In the genomic region with DNA sequence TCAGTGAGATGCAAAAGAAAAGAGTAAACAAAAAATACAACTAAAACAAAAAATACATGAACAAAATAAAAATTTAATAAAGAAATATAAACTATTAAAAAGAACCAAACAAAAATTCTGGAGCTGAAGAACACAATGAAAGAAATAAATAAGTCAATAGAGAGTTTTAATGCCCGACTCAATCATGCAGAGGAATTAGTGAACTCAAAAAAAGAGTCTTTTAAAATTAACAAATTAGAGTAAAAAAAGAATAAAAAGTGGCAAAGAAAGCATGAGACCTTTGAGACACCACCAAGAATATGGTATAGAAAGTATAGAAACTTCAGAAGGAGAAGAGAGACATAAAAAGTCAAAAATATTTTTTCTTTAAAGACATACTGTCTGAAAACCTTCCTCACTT, we compare ENCODE assay signal across 31 cellular contexts. TPM values are rescaled to one million over a fixed set of nuclear protein-coding genes. Genes with fewer than 3 reads are reported as not detected.
"Had no signal": no experiment of that assay in that cellular context is flagged by ENCODE, and none has a peak within 500 bp of the region (broad histone marks: within the 10 kb centered on the region; RNA-seq: fewer than 3 reads in every experiment).

No MANE protein-coding gene starts in this region.

- H3K27me3 Mint-ChIP-seq: activated CD8-positive, alpha-beta T cell treated with anti-CD3 and anti-CD28 coated beads for 36 hours; activated naive CD8-positive, alpha-beta T cell treated with anti-CD3 and anti-CD28 coated beads for 36 hours; activated T-helper 17 cell treated with anti-CD3 and anti-CD28 coated beads, Interleukin-2, amount 50 U/mL, for 72 hours; central memory CD8-positive, alpha-beta T cell had no signal

- H3K27ac ChIP-seq: brain microvascular endothelial cell had no signal

- H3K27ac Mint-ChIP-seq: activated CD4-positive, alpha-beta T cell treated with anti-CD3 and anti-CD28 coated beads, Interleukin-2, amount 10 ng/mL, durations not matched to agents 24 days and 14 days; activated naive CD8-positive, alpha-beta T cell treated with anti-CD3 and anti-CD28 coated beads for 36 hours; activated T-helper 17 cell treated with anti-CD3 and anti-CD28 coated beads, Interleukin-2, amount 50 U/mL, for 72 hours had no signal

- H3K27me3 ChIP-seq: brain microvascular endothelial cell had no signal

- H3K4me1 Mint-ChIP-seq: activated CD4-positive, alpha-beta T cell treated with anti-CD3 and anti-CD28 coated beads, Interleukin-2, amount 10 ng/mL, durations not matched to agents 24 days and 14 days; activated T-helper 17 cell treated with anti-CD3 and anti-CD28 coated beads, Interleukin-2, amount 50 U/mL, for 72 hours had no signal

- H3K4me3 Mint-ChIP-seq: activated CD4-positive, alpha-beta T cell treated with anti-CD3 and anti-CD28 coated beads, Interleukin-2, amount 10 ng/mL, durations not matched to agents 24 days and 14 days; activated CD8-positive, alpha-beta T cell treated with anti-CD3 and anti-CD28 coated beads for 36 hours; activated naive CD8-positive, alpha-beta T cell treated with anti-CD3 and anti-CD28 coated beads for 36 hours; activated T-cell treated with anti-CD3 and anti-CD28 coated beads, Interleukin-2, amount 50 U/mL, for 72 hours; activated T-helper 17 cell treated with anti-CD3 and anti-CD28 coated beads, Interleukin-2, amount 50 U/mL, for 72 hours; central memory CD8-positive, alpha-beta T cell had no signal

- H3K36me3 ChIP-seq: brain microvascular endothelial cell had no signal

- DNase-seq: activated CD4-positive, alpha-beta T cell treated with anti-CD3 and anti-CD28 coated beads, Interleukin-2, amount 10 ng/mL, durations not matched to agents 24 days and 14 days; activated CD4-positive, alpha-beta T cell treated with anti-CD3 and anti-CD28 coated beads, Interleukin-2, amount 50 U/mL, for 4 hours; activated CD8-positive, alpha-beta T cell treated with anti-CD3 and anti-CD28 coated beads for 36 hours; activated effector memory CD4-positive, alpha-beta T cell treated with anti-CD3 and anti-CD28 coated beads, Interleukin-2, amount 50 U/mL, for 16 hours; activated naive CD4-positive, alpha-beta T cell; activated naive CD4-positive, alpha-beta T cell treated with anti-CD3 and anti-CD28 coated beads, Interleukin-2, amount 50 U/mL, for 16 hours; activated naive CD8-positive, alpha-beta T cell treated with anti-CD3 and anti-CD28 coated beads for 36 hours; activated T-cell treated with anti-CD3 and anti-CD28 coated beads, Interleukin-2, amount 50 U/mL, for 1 hour; activated T-cell treated with anti-CD3 and anti-CD28 coated beads, Interleukin-2, amount 50 U/mL, for 72 hours; amniotic stem cell; aorta; brain microvascular endothelial cell; MM.1S; MV-4-11; NCI-H1092; NCI-H1436 treated with DMSO at 0.1 percent for 48 hours; NCI-H1694 treated with DMSO at 0.1 percent for 48 hours; NCI-H2029; NCI-H345; NCI-H524 treated with DMSO at 0.1 percent for 48 hours; PC-3; Right ventricle myocardium superior; SW 1271; T-helper 1 cell; T-helper 2 cell; T-helper 9 cell had no signal

- ATAC-seq: activated CD8-positive, alpha-beta T cell treated with anti-CD3 and anti-CD28 coated beads for 36 hours; activated T-cell treated with anti-CD3 and anti-CD28 coated beads, Interleukin-2, amount 50 U/mL, for 72 hours; activated T-helper 17 cell treated with anti-CD3 and anti-CD28 coated beads, Interleukin-2, amount 50 U/mL, for 72 hours; PC-3 had no signal

RNA-seq across cellular contexts. Expression of gene KLRC1, which starts 2.6 kb away (rescaled TPM):
- total RNA-seq: activated CD4-positive, alpha-beta T cell treated with anti-CD3 and anti-CD28 coated beads, Interleukin-2, amount 10 ng/mL, durations not matched to agents 24 days and 14 days; chondrocyte; LHCN-M2; PC-3; Right ventricle myocardium superior had no signal
- polyA plus RNA-seq: aorta had no signal

RNA-seq across cellular contexts. Expression of gene KLRC2, which starts 20.0 kb away (rescaled TPM):
- total RNA-seq: activated CD4-positive, alpha-beta T cell treated with anti-CD3 and anti-CD28 coated beads, Interleukin-2, amount 10 ng/mL, durations not matched to agents 24 days and 14 days; activated T-helper 17 cell treated with anti-CD3 and anti-CD28 coated beads, Interleukin-2, amount 50 U/mL, for 72 hours; chondrocyte; PC-3; Right ventricle myocardium superior had no signal

RNA-seq across cellular contexts. Expression of gene KLRC3, which starts 35.4 kb away (rescaled TPM):
- total RNA-seq: activated CD4-positive, alpha-beta T cell treated with anti-CD3 and anti-CD28 coated beads, Interleukin-2, amount 10 ng/mL, durations not matched to agents 24 days and 14 days; activated T-helper 17 cell treated with anti-CD3 and anti-CD28 coated beads, Interleukin-2, amount 50 U/mL, for 72 hours; aorta; chondrocyte; NCI-H460; PC-3; Right ventricle myocardium superior had no signal
- polyA plus RNA-seq: aorta had no signal

RNA-seq across cellular contexts. Expression of gene KLRC4, which starts 46.2 kb away (rescaled TPM):
- total RNA-seq: activated CD4-positive, alpha-beta T cell treated with anti-CD3 and anti-CD28 coated beads, Interleukin-2, amount 10 ng/mL, durations not matched to agents 24 days and 14 days; activated T-helper 17 cell treated with anti-CD3 and anti-CD28 coated beads, Interleukin-2, amount 50 U/mL, for 72 hours; chondrocyte; LHCN-M2; NCI-H460; PC-3; Right ventricle myocardium superior had no signal
